In genomic region chr19:15401397-15401710, GRCh38 we compare ENCODE assay signal across 19 cellular contexts. TPM values are rescaled to one million over a fixed set of nuclear protein-coding genes. Genes with fewer than 3 reads are reported as not detected.
DNase-seq lines count a peak whose midpoint lies in the region; ATAC-seq and TF ChIP-seq lines count a peak whose summit lies in the region.
"Had no signal": no experiment of that assay in that cellular context is flagged by ENCODE, and none has a peak within 500 bp of the region (broad histone marks: within the 10 kb centered on the region; RNA-seq: fewer than 3 reads in every experiment).

No MANE protein-coding gene starts in this region.

- no peak overlapping the region for H4K91ac ChIP-seq in neuronal stem cell (ENCODE audit: low read depth, low read length, poor library complexity)

- peak overlapping the region; percentile 2 for H3K23ac ChIP-seq in neuronal stem cell (ENCODE audit: low read depth, low read length, poor library complexity)

- no peak overlapping the region for H3K4ac ChIP-seq in neuronal stem cell (ENCODE audit: low read length)

- H3K79me1 ChIP-seq in neuronal stem cell (ENCODE audit: low read depth, low read length) = peaks cover 36% of the 10 kb centered on the region

- H3K27me3 ChIP-seq in right atrium auricular region (no peaks in the 10 kb centered on the region), neuronal stem cell (ENCODE audit: control insufficient read depth in 3 of 3, insufficient read depth in 3 of 3, low read depth in 1 of 3, low read length in 3 of 3) (no peaks in the 10 kb centered on the region)

- no peak overlapping the region for H3K18ac ChIP-seq in neuronal stem cell (ENCODE audit: low read length)

- H2BK5ac ChIP-seq in neuronal stem cell (ENCODE audit: low read length) = no peak overlapping the region

- no peak for DNase-seq in right atrium auricular region (ENCODE audit: low spot score)
- DNase-seq in left ventricle myocardium superior = no peak
- DNase-seq in neuronal stem cell (ENCODE audit: low spot score) = no peak
- DNase-seq in sciatic nerve (ENCODE audit: low spot score) = peak; percentile 47
- DNase-seq in erythroblast (lab: John Stamatoyannopoulos, UW) = no peak
- DNase-seq in dedifferentiated amniotic fluid mesenchymal stem cell (ENCODE audit: extremely low spot score) = no peak
- no peak for DNase-seq in activated naive CD8-positive, alpha-beta T cell treated with anti-CD3 and anti-CD28 coated beads, Interleukin-2, amount 50 U/mL, for 24 hours
- DNase-seq: AML-193, DMS53, GDM1, NCI-H1105 treated with DMSO at 0.1 percent for 48 hours, NCI-H2081, NCI-H2171, NCI-H524 treated with DMSO at 0.1 percent for 48 hours, NCI-H82 had no signal

- TF ChIP-seq POLR2A in erythroblast (IDR thresholded peaks at IDR 0.05; ENCODE audit: low read length) = no peak

- no peak for ATAC-seq in left ventricle myocardium superior
- no peak for ATAC-seq in sciatic nerve
- ATAC-seq in GM18502 (IDR thresholded peaks at IDR 0.05; ENCODE audit: poor library complexity, unreplicated experiment) = no peak
- ATAC-seq in activated naive CD8-positive, alpha-beta T cell treated with anti-CD3 and anti-CD28 coated beads, Interleukin-2, amount 50 U/mL, for 24 hours = no peak
- ATAC-seq: Panc1 had no signal

- H3K4me2 ChIP-seq in neuronal stem cell (ENCODE audit: insufficient read depth, low read length, poor library complexity, severe bottlenecking) = no peak overlapping the region

- H3K4me3 Mint-ChIP-seq in activated naive CD8-positive, alpha-beta T cell treated with anti-CD3 and anti-CD28 coated beads, Interleukin-2, amount 50 U/mL, for 24 hours = no peak overlapping the region
- H3K4me3 Mint-ChIP-seq: CD14-positive monocyte, IgD-negative memory B cell had no signal

- WGBS in neuronal stem cell (ENCODE audit: extremely low coverage in 2 of 2, insufficient read length in 2 of 2, insufficient replicate concordance in 1 of 2), 2 donors = no CpG with 5 or more reads among the region's 17 CpGs

- H2BK15ac ChIP-seq in neuronal stem cell (ENCODE audit: low read length) = no peak overlapping the region

- no peaks in the 10 kb centered on the region for H3K27me3 Mint-ChIP-seq in activated naive CD8-positive, alpha-beta T cell treated with anti-CD3 and anti-CD28 coated beads, Interleukin-2, amount 50 U/mL, for 24 hours
- H3K27me3 Mint-ChIP-seq: IgD-negative memory B cell had no signal

- no peak overlapping the region for H2AFZ ChIP-seq in neuronal stem cell (ENCODE audit: low read length)

- no peak overlapping the region for H4K8ac ChIP-seq in neuronal stem cell (ENCODE audit: low read depth, low read length)

- H2AK5ac ChIP-seq in neuronal stem cell (ENCODE audit: low read depth, low read length) = no peak overlapping the region

- H3K4me3 ChIP-seq in right atrium auricular region (no peak overlapping the region), neuronal stem cell (ENCODE audit: low read length in 2 of 2) (no peak overlapping the region)

- TF ChIP-seq CTCF in right atrium auricular region (IDR thresholded peaks at IDR 0.05) = no peak

- H3K27ac ChIP-seq in right atrium auricular region = peak overlapping the region; percentile 77 to 85
- H3K27ac ChIP-seq in neuronal stem cell (replicated peaks; ENCODE audit: low read length) = no peak overlapping the region

- H3K14ac ChIP-seq in neuronal stem cell (ENCODE audit: low read length) = no peak overlapping the region

- H3K9me3 ChIP-seq in right atrium auricular region (no peaks in the 10 kb centered on the region), neuronal stem cell (replicated peaks in 1 of 2; ENCODE audit: control insufficient read depth in 2 of 2, insufficient read depth in 1 of 2, low read depth in 1 of 2, low read length in 2 of 2) (no peaks in the 10 kb centered on the region)

- H2BK12ac ChIP-seq in neuronal stem cell (ENCODE audit: low read length) = no peak overlapping the region

- H2BK120ac ChIP-seq in neuronal stem cell (ENCODE audit: low read depth, low read length) = no peak overlapping the region

- H3K36me3 ChIP-seq in right atrium auricular region = peaks cover 66% of the 10 kb centered on the region
- peaks cover 60 to 87% of the 10 kb centered on the region in 2 donors for H3K36me3 ChIP-seq in neuronal stem cell (replicated peaks in 1 of 2; ENCODE audit: control insufficient read depth in 2 of 2, insufficient read depth in 2 of 2, low read length in 2 of 2)

- H3K9me3 Mint-ChIP-seq in activated naive CD8-positive, alpha-beta T cell treated with anti-CD3 and anti-CD28 coated beads, Interleukin-2, amount 50 U/mL, for 24 hours = no peaks in the 10 kb centered on the region
- H3K9me3 Mint-ChIP-seq: IgD-negative memory B cell had no signal

- H3K4me1 ChIP-seq in right atrium auricular region (peaks cover 0 to 59% of the 10 kb centered on the region in 2 donors), neuronal stem cell (ENCODE audit: control insufficient read depth in 2 of 2, insufficient read depth in 1 of 2, low read depth in 1 of 2, low read length in 2 of 2) (peaks cover 2 to 5% of the 10 kb centered on the region in 2 donors)

- intact Hi-C loops in left ventricle myocardium superior (cut with micrococcal nuclease) = no loop called here
- intact Hi-C loops in sciatic nerve (cut with DNase I) = no loop called here

- H3K36me3 Mint-ChIP-seq in activated naive CD8-positive, alpha-beta T cell treated with anti-CD3 and anti-CD28 coated beads, Interleukin-2, amount 50 U/mL, for 24 hours (ENCODE audit: low read depth) = peaks cover 14% of the 10 kb centered on the region

- no peak overlapping the region for H3K9ac ChIP-seq in neuronal stem cell (ENCODE audit: low read depth, low read length, poor library complexity)

- H3K4me1 Mint-ChIP-seq in activated naive CD8-positive, alpha-beta T cell treated with anti-CD3 and anti-CD28 coated beads, Interleukin-2, amount 50 U/mL, for 24 hours = peaks cover 17% of the 10 kb centered on the region

- H3K27ac Mint-ChIP-seq in activated naive CD8-positive, alpha-beta T cell treated with anti-CD3 and anti-CD28 coated beads, Interleukin-2, amount 50 U/mL, for 24 hours = no peak overlapping the region
- H3K27ac Mint-ChIP-seq: IgD-negative memory B cell had no signal

RNA-seq across cellular contexts. Expression of gene AKAP8L, which starts 17.4 kb away (rescaled TPM):
- total RNA-seq in right atrium auricular region (10 to 100 TPM; 66.5 to 78.2 TPM), left ventricle myocardium superior (82.5 TPM), sciatic nerve (109 TPM)
- 180 TPM for polyA plus RNA-seq in neuronal stem cell (2013, experiment 1 of 2)
- 175 TPM for polyA plus RNA-seq in neuronal stem cell (2013, experiment 2 of 2)

RNA-seq across cellular contexts. Expression of gene AKAP8, which starts 21.8 kb away (rescaled TPM):
- total RNA-seq in right atrium auricular region (10 to 100 TPM; 12.3 to 17.9 TPM), left ventricle myocardium superior (24.0 TPM), sciatic nerve (51.9 TPM)
- polyA plus RNA-seq in neuronal stem cell (2013, experiment 1 of 2) = 15.0 TPM
- polyA plus RNA-seq in neuronal stem cell (2013, experiment 2 of 2) = 15.2 TPM

RNA-seq across cellular contexts. Expression of gene WIZ, which starts 48.4 kb away (rescaled TPM):
- total RNA-seq in right atrium auricular region (10 to 100 TPM; 22.4 to 44.2 TPM), left ventricle myocardium superior (32.2 TPM), sciatic nerve (30.2 TPM)
- polyA plus RNA-seq in neuronal stem cell (2013, experiment 1 of 2) = 35.1 TPM
- 35.0 TPM for polyA plus RNA-seq in neuronal stem cell (2013, experiment 2 of 2)
